ENCODE assay signal across 27 cellular contexts in the genomic region with DNA sequence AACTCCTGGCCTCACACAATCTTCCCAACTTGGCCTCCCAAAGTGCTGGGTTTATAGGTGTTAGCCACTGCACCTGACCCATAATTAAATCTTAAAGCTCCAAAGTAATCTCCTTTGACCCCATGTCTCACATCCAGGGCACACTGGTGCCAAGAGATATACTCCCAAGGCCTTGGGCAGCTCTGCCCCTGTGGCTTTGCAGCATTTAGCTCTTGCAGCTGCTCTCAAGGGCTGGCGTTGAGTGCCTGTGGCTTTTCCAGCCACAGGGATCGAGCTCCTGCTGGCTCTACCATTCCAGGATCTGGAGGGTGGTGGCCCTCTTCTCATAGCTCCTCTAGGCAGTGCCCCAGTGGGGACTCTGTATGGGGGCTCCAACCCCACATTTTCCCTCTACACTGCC.
"Had no signal": no experiment of that assay in that cellular context is flagged by ENCODE, and none has a peak within 500 bp of the region (broad histone marks: within the 10 kb centered on the region; RNA-seq: fewer than 3 reads in every experiment).

No MANE protein-coding gene starts in this region.

- H3K27ac Mint-ChIP-seq: memory B cell; naive B cell; natural killer cell treated with Interleukin-12 subunit alpha and Interleukin-12 subunit beta and Interleukin-15 and Interleukin-18, amount 100 ng/mL, for 72 hours; progenitor cell of endocrine pancreas; stimulated activated naive CD8-positive, alpha-beta T cell treated with anti-CD3 and anti-CD28 coated beads, Interleukin-15, amount 100 ng/mL, for 72 hours had no signal

- H3K4me3 ChIP-seq: dorsolateral prefrontal cortex, gastroesophageal sphincter, heart left ventricle, hepatocyte, lung, right lobe of liver, smooth muscle cell, suprapubic skin, transverse colon, upper lobe of right lung, vagina had no signal

- H3K27ac ChIP-seq: dorsolateral prefrontal cortex, gastroesophageal sphincter, heart left ventricle, hepatocyte, neutrophil, parathyroid adenoma, right lobe of liver, suprapubic skin, transverse colon, upper lobe of right lung, vagina had no signal

- H3K4me1 ChIP-seq: gastroesophageal sphincter, heart left ventricle, parathyroid adenoma, right lobe of liver, suprapubic skin, transverse colon, upper lobe of right lung, vagina had no signal

- H3K4me3 Mint-ChIP-seq: memory B cell; naive B cell; natural killer cell treated with Interleukin-12 subunit alpha and Interleukin-12 subunit beta and Interleukin-15 and Interleukin-18, amount 100 ng/mL, for 72 hours; neural crest cell; stimulated activated naive CD8-positive, alpha-beta T cell treated with anti-CD3 and anti-CD28 coated beads, Interleukin-15, amount 100 ng/mL, for 72 hours had no signal

- H3K27me3 Mint-ChIP-seq: memory B cell; progenitor cell of endocrine pancreas; stimulated activated naive CD8-positive, alpha-beta T cell treated with anti-CD3 and anti-CD28 coated beads, Interleukin-15, amount 100 ng/mL, for 72 hours had no signal

- H3K36me3 ChIP-seq: gastroesophageal sphincter, heart left ventricle, neutrophil, right lobe of liver, suprapubic skin, transverse colon, upper lobe of right lung, vagina had no signal

- ATAC-seq: gastroesophageal sphincter; heart left ventricle; left lobe of liver; natural killer cell treated with Interleukin-12 subunit alpha and Interleukin-12 subunit beta and Interleukin-15 and Interleukin-18, amount 100 ng/mL, for 72 hours; right lobe of liver; stimulated activated naive CD8-positive, alpha-beta T cell treated with anti-CD3 and anti-CD28 coated beads, Interleukin-15, amount 100 ng/mL, for 72 hours; upper lobe of right lung had no signal

- H3K27me3 ChIP-seq: dorsolateral prefrontal cortex, gastroesophageal sphincter, heart left ventricle, hepatocyte, neutrophil, right lobe of liver, suprapubic skin, transverse colon, upper lobe of right lung, vagina had no signal

- H3K9ac ChIP-seq: parathyroid adenoma had no signal

- H3K9me3 ChIP-seq: neutrophil, right lobe of liver, upper lobe of right lung, vagina had no signal

- DNase-seq: dorsolateral prefrontal cortex; effector CD4-positive, alpha-beta T cell; heart left ventricle; kidney; naive B cell; right lobe of liver; stimulated activated CD4-positive, alpha-beta T cell treated with anti-CD3 and anti-CD28 coated beads, Interleukin-12 subunit alpha, Interleukin-12 subunit beta, amount 100 ng/mL, for 4 hours; stimulated activated CD4-positive, alpha-beta T cell treated with anti-CD3 and anti-CD28 coated beads, Interleukin-1b, Interleukin-23, amount 100 ng/mL, for 48 hours; stimulated activated CD4-positive, alpha-beta T cell treated with anti-CD3 and anti-CD28 coated beads, Interleukin-4, amount 100 ng/mL, for 1 hour; stimulated activated CD8-positive, alpha-beta memory T cell treated with anti-CD3 and anti-CD28 coated beads, Interleukin-4, amount 100 ng/mL, for 48 hours; stimulated activated naive CD4-positive, alpha-beta T cell; stimulated activated naive CD8-positive, alpha-beta T cell treated with anti-CD3 and anti-CD28 coated beads, Interleukin-15, amount 100 ng/mL, for 72 hours; transverse colon; upper lobe of right lung had no signal

- H3K4me1 Mint-ChIP-seq: memory B cell; naive B cell; neural crest cell; stimulated activated naive CD8-positive, alpha-beta T cell treated with anti-CD3 and anti-CD28 coated beads, Interleukin-15, amount 100 ng/mL, for 72 hours had no signal
